Comparison of ENCODE assay signal across 15 cellular contexts in genomic region chr10:124075116-124075955, GRCh38. TPM values are rescaled to one million over a fixed set of nuclear protein-coding genes. Genes with fewer than 3 reads are reported as not detected.
DNase-seq lines count a peak whose midpoint lies in the region; ATAC-seq, FAIRE-seq and TF ChIP-seq lines count a peak whose summit lies in the region.
"Had no signal": no experiment of that assay in that cellular context is flagged by ENCODE, and none has a peak within 500 bp of the region (broad histone marks: within the 10 kb centered on the region; RNA-seq: fewer than 3 reads in every experiment).

No MANE protein-coding gene starts in this region.

- H3K27me3 ChIP-seq in HUES48 (ENCODE audit: control insufficient read depth, insufficient read depth, low read length) (no peaks in the 10 kb centered on the region), spleen (replicated peaks in 1 of 7) (no peaks in the 10 kb centered on the region), small intestine (ENCODE audit: control insufficient read depth in 2 of 2, insufficient read depth in 2 of 2, low read length in 2 of 2) (no peaks in the 10 kb centered on the region)
- H3K27me3 ChIP-seq: pancreas had no signal

- ATAC-seq in memory B cell (ENCODE audit: low read depth) (no peak), HG03439 (IDR thresholded peaks at IDR 0.05; ENCODE audit: unreplicated experiment) (no peak), GM21717 (IDR thresholded peaks at IDR 0.05; ENCODE audit: unreplicated experiment) (no peak)

- H3K9me3 Mint-ChIP-seq in memory B cell, result no peaks in the 10 kb centered on the region
- H3K9me3 Mint-ChIP-seq: activated naive CD8-positive, alpha-beta T cell treated with anti-CD3 and anti-CD28 coated beads for 36 hours; CD4-positive, alpha-beta T cell had no signal

- peak overlapping the region; percentile 31; the same call in 1 of the 2 replicates for H3K9ac ChIP-seq in HUES48 (ENCODE audit: low read depth, low read length)

- no peaks in the 10 kb centered on the region for H3K36me3 ChIP-seq in HUES48 (ENCODE audit: control insufficient read depth, insufficient read depth, low read length)
- peaks cover 0 to 5% (median 0%) of the 10 kb centered on the region in 6 donors for H3K36me3 ChIP-seq in spleen
- no peaks in the 10 kb centered on the region for H3K36me3 ChIP-seq in small intestine (ENCODE audit: control insufficient read depth in 2 of 2, insufficient read depth in 2 of 2, low read length in 2 of 2)
- H3K36me3 ChIP-seq: pancreas had no signal

- in situ Hi-C loops in astrocyte of the spinal cord (cut with HindIII; ENCODE audit: low sequenced_read_pairs), result no loop called here

- peak; percentile 16 for DNase-seq in astrocyte of the spinal cord (ENCODE audit: low read depth, low spot score)
- no peak for DNase-seq in memory B cell (ENCODE audit: low spot score in 2 of 2)
- DNase-seq in spleen, result no peak
- DNase-seq in HuH-7.5 (ENCODE audit: low spot score), result no peak
- DNase-seq in small intestine, result no peak
- DNase-seq: activated naive CD8-positive, alpha-beta T cell treated with anti-CD3 and anti-CD28 coated beads for 36 hours; islet precursor cell; pancreas; stimulated activated CD4-positive, alpha-beta T cell treated with anti-CD3 and anti-CD28 coated beads, Interleukin-2, amount 100 ng/mL, for 24 hours; T1000 had no signal

- peaks cover 63% of the 10 kb centered on the region for H3K4me1 Mint-ChIP-seq in memory B cell

- H3K27ac ChIP-seq in HUES48 (ENCODE audit: low read depth, low read length), result peak overlapping the region; percentile 14
- H3K27ac ChIP-seq in spleen, result peak overlapping the region; percentile 19 to 74 (median 62)
- no peak overlapping the region for H3K27ac ChIP-seq in small intestine (ENCODE audit: low read depth in 1 of 2, low read length in 1 of 2)
- H3K27ac ChIP-seq: pancreas had no signal

- TF ChIP-seq CTCF in astrocyte of the spinal cord (IDR thresholded peaks at IDR 0.05; ENCODE audit: low read depth, low read length) (no peak), spleen (IDR thresholded peaks at IDR 0.05 in 8 of 11, conservative IDR thresholded peaks at IDR 0.05 in 3 of 11) (no peak)

- whole genome bisulfite sequencing in spleen, 5 donors, result 63 to 80% (median 64%) methylated on average over 12 of the region's 12 CpGs
- 54 to 61% (median 57%) methylated on average over 12 of the region's 12 CpGs for WGBS in small intestine, 3 donors

- intact Hi-C loops in spleen (cut with DNase I; ENCODE audit: low total_unique reads), result no loop called here

- H3K36me3 Mint-ChIP-seq in memory B cell, result peaks cover 2% of the 10 kb centered on the region
- H3K36me3 Mint-ChIP-seq: activated naive CD8-positive, alpha-beta T cell treated with anti-CD3 and anti-CD28 coated beads for 36 hours had no signal

- peaks cover 27% of the 10 kb centered on the region for H3K4me1 ChIP-seq in HUES48 (ENCODE audit: control insufficient read depth, insufficient read depth, low read length)
- H3K4me1 ChIP-seq in spleen, result peaks cover 27 to 100% (median 78%) of the 10 kb centered on the region in 6 donors
- H3K4me1 ChIP-seq in small intestine (ENCODE audit: control insufficient read depth in 2 of 2, insufficient read depth in 1 of 2, low read depth in 1 of 2, low read length in 1 of 2), result no peaks in the 10 kb centered on the region
- H3K4me1 ChIP-seq: pancreas had no signal

- H3K9me3 ChIP-seq in HUES48 (ENCODE audit: control insufficient read depth, insufficient read depth, low read length) (no peaks in the 10 kb centered on the region), spleen (no peaks in the 10 kb centered on the region), small intestine (ENCODE audit: control insufficient read depth, low read depth) (no peaks in the 10 kb centered on the region)
- H3K9me3 ChIP-seq: pancreas had no signal

- TF ChIP-seq POLR2A in spleen (IDR thresholded peaks at IDR 0.05), result no peak

- no peak for FAIRE-seq in small intestine (lab: Jason Lieb, UNC)
- FAIRE-seq: pancreas, RCC 7860 had no signal

- no peaks in the 10 kb centered on the region for H3K27me3 Mint-ChIP-seq in memory B cell
- H3K27me3 Mint-ChIP-seq: activated naive CD8-positive, alpha-beta T cell treated with anti-CD3 and anti-CD28 coated beads for 36 hours had no signal

- no peak overlapping the region for H3K4me3 ChIP-seq in HUES48 (ENCODE audit: low read depth, low read length)
- no peak overlapping the region for H3K4me3 ChIP-seq in astrocyte of the spinal cord (ENCODE audit: low read depth, low read length)
- no peak overlapping the region for H3K4me3 ChIP-seq in spleen
- H3K4me3 ChIP-seq in small intestine (ENCODE audit: low read depth in 1 of 2, low read length in 2 of 2), result no peak overlapping the region
- H3K4me3 ChIP-seq: pancreas had no signal

- H3K27ac Mint-ChIP-seq in memory B cell, result peak overlapping the region; percentile 73
- H3K27ac Mint-ChIP-seq: activated naive CD8-positive, alpha-beta T cell treated with anti-CD3 and anti-CD28 coated beads for 36 hours had no signal

- H3K4me3 Mint-ChIP-seq in memory B cell, result no peak overlapping the region
- H3K4me3 Mint-ChIP-seq: activated naive CD8-positive, alpha-beta T cell treated with anti-CD3 and anti-CD28 coated beads for 36 hours had no signal

RNA-seq across cellular contexts. Expression of gene CHST15, which starts 18.1 kb away (rescaled TPM):
- 100 to 1,000 TPM in 6 of 7 donors, 10 to 100 TPM in 1; 78.3 to 133 (median 107) TPM for total RNA-seq in spleen
- polyA plus RNA-seq in spleen (10 to 100 TPM in 1 of 3 donors, 1 to 10 TPM in 2; 6.1 to 10.6 (median 6.3) TPM), small intestine (1 to 10 TPM in 2 of 3 donors, under 1 TPM in 1; 0.45 to 8.5 (median 3.0) TPM)

Comparison
In these comparisons a context has a peak if more than half of its experiments do, and no peak if none do; other contexts are left out.
1. H3K27ac ChIP-seq: peak in HUES48 (single experiment) and spleen (8 of 8); none in small intestine (0 of 2).